2 cellular contexts compared by ENCODE assay signal in the genomic region with DNA sequence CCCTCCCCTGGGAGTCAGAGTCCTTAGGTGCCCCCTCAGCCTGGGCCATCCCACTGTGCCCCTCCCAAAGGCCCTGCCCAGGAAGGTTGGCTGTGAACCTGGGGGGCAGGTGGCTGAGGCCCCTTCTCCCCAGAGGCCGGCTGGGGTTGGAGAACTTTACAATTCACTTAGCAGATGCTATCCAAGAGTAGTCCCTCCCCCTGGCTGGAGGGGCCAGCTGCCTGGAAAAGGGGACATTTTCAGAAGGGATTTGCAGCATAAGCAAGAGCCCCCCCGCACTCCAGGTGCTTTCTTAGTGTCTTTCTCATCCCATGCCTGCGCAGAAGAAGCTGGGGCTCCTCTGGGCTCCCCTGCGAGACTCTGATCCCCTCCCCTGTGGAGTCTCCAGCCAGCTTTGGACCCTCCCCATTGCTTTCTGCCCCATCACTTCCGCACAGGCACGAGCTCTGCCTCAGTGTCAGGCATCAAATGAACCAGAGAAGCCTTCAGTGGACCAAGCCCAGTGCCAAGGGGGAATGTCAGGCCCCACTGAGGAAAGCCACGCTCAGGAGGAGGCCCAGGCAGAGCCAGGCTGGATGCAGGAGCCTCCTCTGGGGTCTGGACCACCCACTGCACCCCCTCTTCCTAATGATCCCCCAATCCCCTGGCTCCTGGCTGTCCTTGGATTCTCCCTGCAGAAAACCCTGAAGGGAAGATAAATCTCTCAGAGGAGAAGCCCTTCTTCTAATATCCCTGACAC.
TF ChIP-seq lines count a peak whose summit lies in the region.

No MANE protein-coding gene starts in this region.

TF ChIP-seq in SK-N-SH, 30 proteins besides CTCF, POLR2A, EP300 and RAD21:
- TF ChIP-seq, protein P1, sequence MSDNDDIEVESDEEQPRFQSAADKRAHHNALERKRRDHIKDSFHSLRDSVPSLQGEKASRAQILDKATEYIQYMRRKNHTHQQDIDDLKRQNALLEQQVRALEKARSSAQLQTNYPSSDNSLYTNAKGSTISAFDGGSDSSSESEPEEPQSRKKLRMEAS (IDR thresholded peaks at IDR 0.05; ENCODE audit: low read depth), result no peak
- TF ChIP-seq GABPA (IDR thresholded peaks at IDR 0.05; ENCODE audit: low read depth) (no peak), MEF2A (IDR thresholded peaks at IDR 0.05; ENCODE audit: borderline replicate concordance, low read depth) (no peak), MXI1 (IDR thresholded peaks at IDR 0.05; ENCODE audit: low read depth, low read length) (no peak), YY1 (IDR thresholded peaks at IDR 0.05; ENCODE audit: low read depth) (no peak), ELF1 (IDR thresholded peaks at IDR 0.05) (no peak), EZH2phosphoT487 (IDR thresholded peaks at IDR 0.05; ENCODE audit: borderline replicate concordance, low read depth) (no peak), FOXM1 (IDR thresholded peaks at IDR 0.05; ENCODE audit: low read depth) (no peak), RFX5 (IDR thresholded peaks at IDR 0.05; ENCODE audit: low read length) (no peak), FOXJ3 (CRISPR knock-in tag; IDR thresholded peaks at IDR 0.05) (no peak), RCOR1 (IDR thresholded peaks at IDR 0.05; ENCODE audit: low read length) (no peak), JUND (IDR thresholded peaks at IDR 0.05) (no peak)
- TF ChIP-seq, protein P2, sequence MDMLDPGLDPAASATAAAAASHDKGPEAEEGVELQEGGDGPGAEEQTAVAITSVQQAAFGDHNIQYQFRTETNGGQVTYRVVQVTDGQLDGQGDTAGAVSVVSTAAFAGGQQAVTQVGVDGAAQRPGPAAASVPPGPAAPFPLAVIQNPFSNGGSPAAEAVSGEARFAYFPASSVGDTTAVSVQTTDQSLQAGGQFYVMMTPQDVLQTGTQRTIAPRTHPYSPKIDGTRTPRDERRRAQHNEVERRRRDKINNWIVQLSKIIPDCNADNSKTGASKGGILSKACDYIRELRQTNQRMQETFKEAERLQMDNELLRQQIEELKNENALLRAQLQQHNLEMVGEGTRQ (IDR thresholded peaks at IDR 0.05; ENCODE audit: borderline replicate concordance, low read depth, low read length), result no peak

TF ChIP-seq in SK-N-SH treated with all-trans-retinoic acid at 6 μM for 48 hours, 23 proteins besides CTCF, POLR2A, EP300 and RAD21:
- TF ChIP-seq TCF4 (CRISPR knock-in tag; IDR thresholded peaks at IDR 0.05; ENCODE audit: borderline replicate concordance), result no peak
- TF ChIP-seq TOX (CRISPR knock-in tag; IDR thresholded peaks at IDR 0.05; ENCODE audit: borderline replicate concordance), result no peak
- TF ChIP-seq ARNTL (CRISPR knock-in tag; IDR thresholded peaks at IDR 0.05; ENCODE audit: borderline replicate concordance, low read depth), result no peak
- no peak for TF ChIP-seq GLIS3 (CRISPR knock-in tag; IDR thresholded peaks at IDR 0.05)
- TF ChIP-seq, protein P3, sequence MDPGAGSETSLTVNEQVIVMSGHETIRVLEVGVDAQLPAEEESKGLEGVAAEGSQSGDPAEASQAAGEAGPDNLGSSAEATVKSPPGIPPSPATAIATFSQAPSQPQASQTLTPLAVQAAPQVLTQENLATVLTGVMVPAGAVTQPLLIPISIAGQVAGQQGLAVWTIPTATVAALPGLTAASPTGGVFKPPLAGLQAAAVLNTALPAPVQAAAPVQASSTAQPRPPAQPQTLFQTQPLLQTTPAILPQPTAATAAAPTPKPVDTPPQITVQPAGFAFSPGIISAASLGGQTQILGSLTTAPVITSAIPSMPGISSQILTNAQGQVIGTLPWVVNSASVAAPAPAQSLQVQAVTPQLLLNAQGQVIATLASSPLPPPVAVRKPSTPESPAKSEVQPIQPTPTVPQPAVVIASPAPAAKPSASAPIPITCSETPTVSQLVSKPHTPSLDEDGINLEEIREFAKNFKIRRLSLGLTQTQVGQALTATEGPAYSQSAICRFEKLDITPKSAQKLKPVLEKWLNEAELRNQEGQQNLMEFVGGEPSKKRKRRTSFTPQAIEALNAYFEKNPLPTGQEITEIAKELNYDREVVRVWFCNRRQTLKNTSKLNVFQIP (CRISPR knock-in tag; IDR thresholded peaks at IDR 0.05; ENCODE audit: borderline replicate concordance, low read depth), result no peak
- TF ChIP-seq, protein P4, sequence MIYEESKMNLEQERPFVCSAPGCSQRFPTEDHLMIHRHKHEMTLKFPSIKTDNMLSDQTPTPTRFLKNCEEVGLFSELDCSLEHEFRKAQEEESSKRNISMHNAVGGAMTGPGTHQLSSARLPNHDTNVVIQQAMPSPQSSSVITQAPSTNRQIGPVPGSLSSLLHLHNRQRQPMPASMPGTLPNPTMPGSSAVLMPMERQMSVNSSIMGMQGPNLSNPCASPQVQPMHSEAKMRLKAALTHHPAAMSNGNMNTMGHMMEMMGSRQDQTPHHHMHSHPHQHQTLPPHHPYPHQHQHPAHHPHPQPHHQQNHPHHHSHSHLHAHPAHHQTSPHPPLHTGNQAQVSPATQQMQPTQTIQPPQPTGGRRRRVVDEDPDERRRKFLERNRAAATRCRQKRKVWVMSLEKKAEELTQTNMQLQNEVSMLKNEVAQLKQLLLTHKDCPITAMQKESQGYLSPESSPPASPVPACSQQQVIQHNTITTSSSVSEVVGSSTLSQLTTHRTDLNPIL (CRISPR knock-in tag; IDR thresholded peaks at IDR 0.05; ENCODE audit: low read depth), result no peak
- TF ChIP-seq ZFP3 (CRISPR knock-in tag; IDR thresholded peaks at IDR 0.05), result no peak
- TF ChIP-seq ZNF8 (CRISPR knock-in tag; IDR thresholded peaks at IDR 0.05), result no peak
- TF ChIP-seq ESRRG (CRISPR knock-in tag; IDR thresholded peaks at IDR 0.05), result no peak
TF ChIP-seq in SK-N-SH treated with all-trans-retinoic acid at 6 μM for 48 hours: peak in this region for 0.
